9 cellular contexts compared by ENCODE assay signal in the genomic region with DNA sequence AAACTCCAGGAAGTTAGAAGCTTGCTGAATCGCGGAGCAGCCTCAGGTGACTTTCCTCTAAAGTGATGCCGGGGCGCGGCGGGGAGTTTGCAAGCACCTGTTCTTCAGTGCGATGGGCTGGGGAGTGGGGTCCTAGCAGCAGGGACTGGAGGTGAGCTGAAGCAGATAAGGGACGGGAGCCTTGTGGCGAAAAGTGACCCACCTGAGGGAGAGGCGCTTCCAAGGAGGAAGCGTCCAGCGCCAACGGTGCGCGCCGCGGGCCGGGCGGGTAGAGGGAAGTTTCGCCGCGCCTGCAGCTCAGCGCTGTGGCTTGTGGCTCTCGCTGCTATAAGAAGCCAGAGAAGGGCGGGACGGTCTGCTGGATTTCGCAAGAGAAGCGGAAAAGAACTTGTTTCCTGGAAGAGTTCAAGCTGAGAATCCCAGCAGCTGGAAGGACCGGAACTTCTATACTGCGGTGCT. TPM values are rescaled to one million over a fixed set of nuclear protein-coding genes. Genes with fewer than 3 reads are reported as not detected.
DNase-seq lines count a peak whose midpoint lies in the region; ATAC-seq and TF ChIP-seq lines count a peak whose summit lies in the region.
"Had no signal": no experiment of that assay in that cellular context is flagged by ENCODE, and none has a peak within 500 bp of the region (broad histone marks: within the 10 kb centered on the region; RNA-seq: fewer than 3 reads in every experiment).

TSS of gene STEAP4 (minus strand) at position 305 of the 459 bp plus-strand sequence. CDS start 22,625 bp downstream, outside the sequence.

- no peak for TF ChIP-seq CTCF in CD4-positive, alpha-beta T cell (IDR thresholded peaks at IDR 0.05)

- peak; percentile 52 for DNase-seq in GM03348 (ENCODE audit: low spot score)
- peak; percentile 84 for DNase-seq in SKM-1 treated with dmso at 0.1 percent for 144 hours (lab: John Stamatoyannopoulos, UW; ENCODE audit: unreplicated experiment)
- peak; percentile 67 for DNase-seq in fibroblast of the conjunctiva (ENCODE audit: low read depth)
- peak; percentile 60 for DNase-seq in natural killer cell treated with Interleukin-12 subunit alpha and Interleukin-12 subunit beta and Interleukin-15 and Interleukin-18, amount 100 ng/mL, for 72 hours (ENCODE audit: low spot score)
- DNase-seq in CD4-positive, alpha-beta T cell: no peak

- H3K4me3 Mint-ChIP-seq in natural killer cell treated with Interleukin-12 subunit alpha and Interleukin-12 subunit beta and Interleukin-15 and Interleukin-18, amount 100 ng/mL, for 72 hours: peak within 1 kb of the TSS; percentile 47
- no peak within 1 kb of the TSS for H3K4me3 Mint-ChIP-seq in CD4-positive, alpha-beta T cell

- H3K36me3 Mint-ChIP-seq in natural killer cell treated with Interleukin-12 subunit alpha and Interleukin-12 subunit beta and Interleukin-15 and Interleukin-18, amount 100 ng/mL, for 72 hours: no peaks in the 10 kb centered on the region
- no peaks in the 10 kb centered on the region for H3K36me3 Mint-ChIP-seq in CD4-positive, alpha-beta T cell (ENCODE audit: low read depth)

- H3K27ac ChIP-seq in CD4-positive, alpha-beta T cell (ENCODE audit: low read depth, low read length): no peak within 1 kb of the TSS

- H3K9me3 ChIP-seq in CD4-positive, alpha-beta T cell (ENCODE audit: control insufficient read depth, low read length): no peaks in the 10 kb centered on the region

- H3K27me3 ChIP-seq in CD4-positive, alpha-beta T cell (ENCODE audit: control insufficient read depth, insufficient read depth, low read length): peaks cover 18% of the 10 kb centered on the region

- POLR2A ChIA-PET in CD4-positive, alpha-beta T cell (lab: Charles Lee): no interaction called here

- H3K27ac Mint-ChIP-seq in natural killer cell treated with Interleukin-12 subunit alpha and Interleukin-12 subunit beta and Interleukin-15 and Interleukin-18, amount 100 ng/mL, for 72 hours: no peak within 1 kb of the TSS
- no peak within 1 kb of the TSS for H3K27ac Mint-ChIP-seq in CD4-positive, alpha-beta T cell

- peaks cover 4 to 6% of the 10 kb centered on the region in 2 donors for H3K4me1 Mint-ChIP-seq in natural killer cell treated with Interleukin-12 subunit alpha and Interleukin-12 subunit beta and Interleukin-15 and Interleukin-18, amount 100 ng/mL, for 72 hours (ENCODE audit: low read depth in 2 of 2)
- no peaks in the 10 kb centered on the region for H3K4me1 Mint-ChIP-seq in CD4-positive, alpha-beta T cell (ENCODE audit: low read depth)

- CTCF ChIA-PET in CD4-positive, alpha-beta T cell (lab: Charles Lee): no interaction called here

- peaks cover 15 to 16% of the 10 kb centered on the region in 2 donors for H3K27me3 Mint-ChIP-seq in natural killer cell treated with Interleukin-12 subunit alpha and Interleukin-12 subunit beta and Interleukin-15 and Interleukin-18, amount 100 ng/mL, for 72 hours
- H3K27me3 Mint-ChIP-seq in CD4-positive, alpha-beta T cell: peaks cover 57% of the 10 kb centered on the region

- no peaks in the 10 kb centered on the region for H3K9me3 Mint-ChIP-seq in natural killer cell treated with Interleukin-12 subunit alpha and Interleukin-12 subunit beta and Interleukin-15 and Interleukin-18, amount 100 ng/mL, for 72 hours
- H3K9me3 Mint-ChIP-seq in CD4-positive, alpha-beta T cell: no peaks in the 10 kb centered on the region

- intact Hi-C loops in CD4-positive, alpha-beta T cell (cut with DNase I, micrococcal nuclease): no loop called here

- peak; percentile 69 to 85 for ATAC-seq in natural killer cell treated with Interleukin-12 subunit alpha and Interleukin-12 subunit beta and Interleukin-15 and Interleukin-18, amount 100 ng/mL, for 72 hours
- no peak for ATAC-seq in HG03108 (IDR thresholded peaks at IDR 0.05; ENCODE audit: unreplicated experiment)
- no peak for ATAC-seq in GM18511 (IDR thresholded peaks at IDR 0.05; ENCODE audit: unreplicated experiment)
- no peak for ATAC-seq in CD4-positive, alpha-beta T cell (ENCODE audit: poor library complexity)
- ATAC-seq in HG02852 (IDR thresholded peaks at IDR 0.05; ENCODE audit: unreplicated experiment): no peak

RNA-seq across cellular contexts. Expression of gene STEAP4, which starts in this region (rescaled TPM):
- not detected for total RNA-seq in natural killer cell treated with Interleukin-12 subunit alpha and Interleukin-12 subunit beta and Interleukin-15 and Interleukin-18, amount 100 ng/mL, for 72 hours
- total RNA-seq in CD4-positive, alpha-beta T cell: not detected
- total RNA-seq: glomerular endothelial cell had no signal

Comparison
In these comparisons a context has a peak if more than half of its experiments do, and no peak if none do; other contexts are left out.
1. Peak in DNase-seq and ATAC-seq in natural killer cell treated with Interleukin-12 subunit alpha and Interleukin-12 subunit beta and Interleukin-15 and Interleukin-18, amount 100 ng/mL, for 72 hours; RNA of the gene not detected or under 1 TPM.
2. DNase-seq: peak in GM03348 (single experiment), SKM-1 treated with dmso at 0.1 percent for 144 hours (single experiment) and fibroblast of the conjunctiva (single experiment); none in CD4-positive, alpha-beta T cell (0 of 10).